ENCODE assay signal across 8 cellular contexts in the genomic region with DNA sequence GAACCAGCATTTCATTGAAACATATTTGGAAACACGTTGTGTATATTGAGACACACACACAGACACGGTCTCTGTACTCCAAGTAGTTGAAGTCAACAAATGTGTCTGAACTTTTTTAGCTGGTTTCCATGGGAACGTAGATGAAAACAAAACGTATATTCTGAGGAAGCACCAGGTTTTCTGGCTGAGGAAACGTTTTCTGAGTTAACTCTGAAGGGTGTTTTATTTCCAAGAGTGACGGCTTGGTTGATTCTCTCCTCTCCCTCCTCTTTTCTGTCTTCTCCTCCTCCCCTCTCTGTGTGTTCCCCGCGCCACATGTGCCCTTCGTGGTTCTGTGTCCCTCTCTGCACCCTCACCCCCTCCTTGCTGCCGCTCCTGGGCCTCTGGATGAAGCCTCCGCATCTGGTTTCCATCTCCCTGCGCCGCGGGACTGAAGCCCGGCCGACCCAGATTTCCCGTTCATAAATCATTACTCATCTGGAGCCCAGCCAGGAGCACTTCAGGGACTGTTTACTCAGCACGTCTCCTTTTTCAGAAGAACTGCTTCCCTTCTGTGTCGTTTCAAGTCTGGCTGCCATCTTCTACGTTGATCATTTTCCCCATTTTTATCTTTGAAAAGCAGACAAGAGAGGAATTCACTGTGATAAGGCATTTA.
DNase-seq lines count a peak whose midpoint lies in the region; ATAC-seq lines count a peak whose summit lies in the region.

No MANE protein-coding gene starts in this region.

- peak; percentile 87 for DNase-seq in GM03348 (ENCODE audit: low spot score)
- peak; percentile 78 for DNase-seq in NCI-H2107 treated with DMSO at 0.1 percent for 48 hours (lab: John Stamatoyannopoulos, UW; ENCODE audit: unreplicated experiment)
- DNase-seq in activated T-cell treated with anti-CD3 and anti-CD28 coated beads for 48 hours (ENCODE audit: low read depth), result peak; percentile 23
- DNase-seq in glomerular endothelial cell (ENCODE audit: extremely low read depth, low read depth, low spot score), result peak; percentile 95
- peak; percentile 25 to 93 (median 58) for DNase-seq in posterior cingulate gyrus

- no peak for ATAC-seq in HG02763 (IDR thresholded peaks at IDR 0.05; ENCODE audit: unreplicated experiment)
- ATAC-seq in HG03432 (IDR thresholded peaks at IDR 0.05; ENCODE audit: unreplicated experiment), result no peak
- no peak for ATAC-seq in GM21423 (IDR thresholded peaks at IDR 0.05; ENCODE audit: unreplicated experiment)

- intact Hi-C loops in posterior cingulate gyrus (cut with DNase I), result no loop called here

Comparison
In these comparisons a context has a peak if more than half of its experiments do, and no peak if none do; other contexts are left out.
1. DNase-seq: peak in every context shown above with its lines; median percentile 95 in glomerular endothelial cell; 87 in GM03348; 78 in NCI-H2107 treated with DMSO at 0.1 percent for 48 hours; 58 in posterior cingulate gyrus; 23 in activated T-cell treated with anti-CD3 and anti-CD28 coated beads for 48 hours.